Comparison of ENCODE assay signal across 21 cellular contexts in genomic region chr12:43852744-43853143, GRCh38. TPM values are rescaled to one million over a fixed set of nuclear protein-coding genes. Genes with fewer than 3 reads are reported as not detected.
A peak's percentile ranks its signal among the peaks of the same experiment; 100 is the strongest.
DNase-seq lines count a peak whose midpoint lies in the region; ATAC-seq, FAIRE-seq and TF ChIP-seq lines count a peak whose summit lies in the region.
"Had no signal": no experiment of that assay in that cellular context is flagged by ENCODE, and none has a peak within 500 bp of the region (broad histone marks: within the 10 kb centered on the region; RNA-seq: fewer than 3 reads in every experiment).

No MANE protein-coding gene starts in this region.

- WGBS in SK-N-SH (ENCODE audit: low lambda C conversion rate), result 83% methylated on average over 1 of the region's 1 CpG

- no peak overlapping the region for H3K27ac ChIP-seq in SK-N-SH (ENCODE audit: low read depth in 2 of 2, low read length in 1 of 2)

- H3K27ac Mint-ChIP-seq in mesothelial cell of epicardium (peak overlapping the region; percentile 75), WTC11 (no peak overlapping the region)
- H3K27ac Mint-ChIP-seq: B cell; CD4-positive, CD25-positive, alpha-beta regulatory T cell had no signal

- no peaks in the 10 kb centered on the region for H3F3A ChIP-seq in SK-N-SH (replicated peaks; ENCODE audit: insufficient read depth)

- DNase-seq in NCI-H2227 (lab: John Stamatoyannopoulos, UW; ENCODE audit: unreplicated experiment), result peak; percentile 2
- no peak for DNase-seq in NCI-H2227 treated with DMSO at 0.1 percent for 48 hours (lab: John Stamatoyannopoulos, UW)
- DNase-seq in bronchial epithelial cell (ENCODE audit: low read depth), result peak; percentile 33
- DNase-seq in mesothelial cell of epicardium (ENCODE audit: low spot score in 2 of 2, unreplicated experiment in 2 of 2), result no peak
- no peak for DNase-seq in SK-N-SH
- no peak for DNase-seq in NCI-H2081 (lab: John Stamatoyannopoulos, UW)
- DNase-seq in WTC11 (ENCODE audit: low spot score), result no peak
- DNase-seq: 8988T; Caco-2; CD4-positive, CD25-positive, alpha-beta regulatory T cell; GDM1; H7; NCI-H1092 treated with DMSO at 0.1 percent for 48 hours; NCI-H146; NCI-H2081 treated with DMSO at 0.1 percent for 48 hours; NCI-H345; NCI-H524 treated with DMSO at 0.1 percent for 48 hours; RPMI8226; SHP77 treated with DMSO at 0.1 percent for 48 hours had no signal

- no peaks in the 10 kb centered on the region for H3K9me2 ChIP-seq in SK-N-SH

- no peak overlapping the region for H2AFZ ChIP-seq in SK-N-SH (ENCODE audit: low read depth)

- TF ChIP-seq RAD21 in SK-N-SH (IDR thresholded peaks at IDR 0.05; ENCODE audit: low read length), result no peak

- peaks cover 11% of the 10 kb centered on the region for H3K9me3 Mint-ChIP-seq in mesothelial cell of epicardium
- H3K9me3 Mint-ChIP-seq in WTC11, result peaks cover 14% of the 10 kb centered on the region

- H3K36me3 ChIP-seq in bronchial epithelial cell (ENCODE audit: control insufficient read depth, insufficient read depth, low read length), result no peaks in the 10 kb centered on the region
- peaks cover 0 to 3% of the 10 kb centered on the region in 2 experiments for H3K36me3 ChIP-seq in SK-N-SH (replicated peaks in 1 of 2; ENCODE audit: control insufficient read depth in 1 of 2, insufficient read depth in 2 of 2, low read length in 1 of 2)

- peak; percentile 47 for ATAC-seq in HG02610 (IDR thresholded peaks at IDR 0.05; ENCODE audit: unreplicated experiment)
- no peak for ATAC-seq in WTC11

- POLR2A ChIA-PET in SK-N-SH (lab: Yijun Ruan, JAX) (no interaction called here), WTC11 (lab: Charles Lee) (no interaction called here)

- H3K36me3 Mint-ChIP-seq in mesothelial cell of epicardium (peaks cover 14% of the 10 kb centered on the region), WTC11 (peaks cover 6% of the 10 kb centered on the region)

- no peak overlapping the region for H3K9ac ChIP-seq in SK-N-SH

- no peak for FAIRE-seq in bronchial epithelial cell (lab: Jason Lieb, UNC)

- H3K4me1 ChIP-seq in SK-N-SH (ENCODE audit: control insufficient read depth in 1 of 2, insufficient read depth in 2 of 2, low read depth in 1 of 2, low read length in 1 of 2), result no peaks in the 10 kb centered on the region

- H3K27me3 ChIP-seq in bronchial epithelial cell (ENCODE audit: control insufficient read depth, insufficient read depth, low read length) (no peaks in the 10 kb centered on the region), SK-N-SH (ENCODE audit: insufficient read depth) (no peaks in the 10 kb centered on the region)

- H3K4me1 Mint-ChIP-seq in mesothelial cell of epicardium, result peaks cover 30% of the 10 kb centered on the region
- H3K4me1 Mint-ChIP-seq in WTC11, result no peaks in the 10 kb centered on the region
- H3K4me1 Mint-ChIP-seq: B cell had no signal

- H3K79me2 ChIP-seq in SK-N-SH (ENCODE audit: insufficient read depth), result no peaks in the 10 kb centered on the region

- H3K4me2 ChIP-seq in SK-N-SH, result no peak overlapping the region

- H3K27me3 Mint-ChIP-seq in mesothelial cell of epicardium (ENCODE audit: low read depth), result no peaks in the 10 kb centered on the region
- H3K27me3 Mint-ChIP-seq in WTC11 (ENCODE audit: low read depth), result no peaks in the 10 kb centered on the region
- H3K27me3 Mint-ChIP-seq: B cell; CD4-positive, CD25-positive, alpha-beta regulatory T cell had no signal

- TF ChIP-seq CTCF in bronchial epithelial cell (IDR thresholded peaks at IDR 0.05; ENCODE audit: insufficient read depth, low read length, severe bottlenecking) (no peak), mesothelial cell of epicardium (IDR thresholded peaks at IDR 0.05; ENCODE audit: unreplicated experiment) (no peak), SK-N-SH (IDR thresholded peaks at IDR 0.05) (no peak), WTC11 (IDR thresholded peaks at IDR 0.05) (no peak)

- H3K9me3 ChIP-seq in SK-N-SH, result no peaks in the 10 kb centered on the region

- TF ChIP-seq EP300 in SK-N-SH (IDR thresholded peaks at IDR 0.05; ENCODE audit: borderline replicate concordance in 1 of 2, low read depth in 1 of 2, low read length in 1 of 2), result no peak

- CTCF ChIA-PET in SK-N-SH (lab: Yijun Ruan, JAX), result interaction anchor here (1.2 to 1.5 kb wide), 2 partner anchors 12 to 30 kb away, joined by 3 to 4 read pairs; no protein-coding TSS in a partner anchor
- CTCF ChIA-PET in WTC11 (lab: Charles Lee), result no interaction called here

- H3K4me3 ChIP-seq in bronchial epithelial cell (ENCODE audit: low read depth, low read length) (no peak overlapping the region), SK-N-SH (ENCODE audit: low read depth in 2 of 2, low read length in 1 of 2) (no peak overlapping the region)

- H3K4me3 Mint-ChIP-seq in mesothelial cell of epicardium, result no peak overlapping the region
- no peak overlapping the region for H3K4me3 Mint-ChIP-seq in WTC11
- H3K4me3 Mint-ChIP-seq: B cell; CD4-positive, CD25-positive, alpha-beta regulatory T cell had no signal

- no peaks in the 10 kb centered on the region for H4K20me1 ChIP-seq in SK-N-SH (ENCODE audit: insufficient read depth)

TF ChIP-seq in SK-N-SH, 30 proteins besides CTCF, POLR2A, EP300 and RAD21:
- TF ChIP-seq TCF12 (IDR thresholded peaks at IDR 0.05), result no peak
- TF ChIP-seq NRF1 (IDR thresholded peaks at IDR 0.05; ENCODE audit: low read depth, low read length), result no peak
- no peak for TF ChIP-seq JUND (IDR thresholded peaks at IDR 0.05)
- no peak for TF ChIP-seq MXI1 (IDR thresholded peaks at IDR 0.05; ENCODE audit: low read depth, low read length)
- no peak for TF ChIP-seq MAX (IDR thresholded peaks at IDR 0.05; ENCODE audit: low read depth)
- no peak for TF ChIP-seq IRF3 (IDR thresholded peaks at IDR 0.05; ENCODE audit: low read depth, low read length)
- TF ChIP-seq SMC3 (IDR thresholded peaks at IDR 0.05; ENCODE audit: low read depth, low read length), result no peak

TF ChIP-seq in WTC11, 78 proteins besides CTCF, POLR2A, EP300 and RAD21 (continues in another document):
- TF ChIP-seq STAT6 (CRISPR knock-in tag; conservative IDR thresholded peaks at IDR 0.05; ENCODE audit: low read depth) (no peak), ZBTB43 (CRISPR knock-in tag; IDR thresholded peaks at IDR 0.05) (no peak), NR2C2 (CRISPR knock-in tag; IDR thresholded peaks at IDR 0.05) (no peak), ATF3 (CRISPR knock-in tag; conservative IDR thresholded peaks at IDR 0.05) (no peak), E2F5 (CRISPR knock-in tag; IDR thresholded peaks at IDR 0.05) (no peak), MAX (CRISPR knock-in tag; IDR thresholded peaks at IDR 0.05) (no peak), TP53 (CRISPR knock-in tag; IDR thresholded peaks at IDR 0.05) (no peak)

RNA-seq across cellular contexts. Expression of gene TMEM117, which starts 16.9 kb away (rescaled TPM):
- total RNA-seq in bronchial epithelial cell (5.1 and 6.6 TPM in 2 replicates), mesothelial cell of epicardium (31.5 to 35.3 TPM (median 32.9 TPM) in 3 replicates), WTC11 (2021) (0.73 to 1.5 TPM (median 1.4 TPM) in 3 replicates)
- polyA plus RNA-seq in SK-N-SH (2012; rRNA removed), result 0.81 and 1.0 TPM in 2 replicates
- polyA plus RNA-seq in SK-N-SH (2012; cell fraction: cytosol; rRNA removed), result 1.8 and 2.0 TPM in 2 replicates
- polyA plus RNA-seq in SK-N-SH (2012; cell fraction: nucleus; rRNA removed), result 0.35 and 0.99 TPM in 2 replicates

RNA-seq across cellular contexts. Expression of gene TWF1, which starts 46.6 kb away (rescaled TPM):
- 114 and 146 TPM in 2 replicates for total RNA-seq in bronchial epithelial cell
- total RNA-seq in mesothelial cell of epicardium, result 51.7 to 61.2 TPM (median 52.4 TPM) in 3 replicates
- polyA plus RNA-seq in SK-N-SH (2012; rRNA removed), result 36.9 and 51.7 TPM in 2 replicates
- 73.4 and 85.7 TPM in 2 replicates for polyA plus RNA-seq in SK-N-SH (2012; cell fraction: cytosol; rRNA removed)
- 11.0 and 24.4 TPM in 2 replicates for polyA plus RNA-seq in SK-N-SH (2012; cell fraction: nucleus; rRNA removed)
- total RNA-seq in WTC11 (2021), result 28.4 to 33.1 TPM (median 29.0 TPM) in 3 replicates

Comparison
In these comparisons a context has a peak if more than half of its experiments do, and no peak if none do; other contexts are left out.
1. DNase-seq: peak in NCI-H2227 (single experiment) and bronchial epithelial cell (single experiment); none in NCI-H2227 treated with DMSO at 0.1 percent for 48 hours (single experiment), mesothelial cell of epicardium (0 of 2), SK-N-SH (single experiment), NCI-H2081 (0 of 2) and WTC11 (single experiment).